In genomic region chr10:73131295-73131694, GRCh38 we compare ENCODE assay signal across 19 cellular contexts. TPM values are rescaled to one million over a fixed set of nuclear protein-coding genes. Genes with fewer than 3 reads are reported as not detected.
A peak's percentile ranks its signal among the peaks of the same experiment; 100 is the strongest.
DNase-seq lines count a peak whose midpoint lies in the region; ATAC-seq and TF ChIP-seq lines count a peak whose summit lies in the region.
"Had no signal": no experiment of that assay in that cellular context is flagged by ENCODE, and none has a peak within 500 bp of the region (broad histone marks: within the 10 kb centered on the region; RNA-seq: fewer than 3 reads in every experiment).

No MANE protein-coding gene starts in this region.

- no peaks in the 10 kb centered on the region for H3K9me3 ChIP-seq in left ventricle myocardium inferior (replicated peaks)
- H3K9me3 ChIP-seq in heart left ventricle = no peaks in the 10 kb centered on the region
- H3K9me3 ChIP-seq: prostate gland had no signal

- WGBS in heart left ventricle, 4 donors = 36 to 64% (median 50%) methylated on average over 2 of the region's 2 CpGs

- ATAC-seq in heart left ventricle = no peak
- ATAC-seq: CD8-positive, alpha-beta T cell; GM12878; natural killer cell had no signal

- POLR2A ChIA-PET in RWPE1 (lab: Yijun Ruan, JAX; ENCODE audit: low non-redundant PET) = interaction anchor here (0.6 kb wide), 1 partner anchor 37 kb away, joined by 5 read pairs; no protein-coding TSS in a partner anchor

- no peak overlapping the region for H3K4me3 ChIP-seq in left ventricle myocardium inferior
- H3K4me3 ChIP-seq in heart left ventricle = no peak overlapping the region
- H3K4me3 ChIP-seq: GM12878, prostate gland had no signal

- H3K36me3 ChIP-seq in left ventricle myocardium inferior (peaks cover 94% of the 10 kb centered on the region), heart left ventricle (peaks cover 0 to 100% (median 94%) of the 10 kb centered on the region in 9 donors)

- no peaks in the 10 kb centered on the region for H3K27me3 ChIP-seq in left ventricle myocardium inferior (ENCODE audit: low read depth)
- no peaks in the 10 kb centered on the region for H3K27me3 ChIP-seq in heart left ventricle

- CTCF ChIA-PET in RWPE1 (lab: Yijun Ruan, JAX) = interaction anchor here (0.6 kb wide), 1 partner anchor 167 kb away, joined by 3 read pairs; no protein-coding TSS in a partner anchor

- H3K27ac ChIP-seq in left ventricle myocardium inferior (replicated peaks) = peak overlapping the region; percentile 1
- H3K27ac ChIP-seq in heart left ventricle = no peak overlapping the region
- H3K27ac ChIP-seq in RWPE1 = no peak overlapping the region
- H3K27ac ChIP-seq: prostate gland, WERI-Rb-1 had no signal

- no peak for TF ChIP-seq POLR2A in heart left ventricle (IDR thresholded peaks at IDR 0.05)

- DNase-seq in left ventricle myocardium inferior (no peak), heart left ventricle (no peak), RWPE1 (ENCODE audit: low spot score) (peak; percentile 44), fibroblast of gingiva (ENCODE audit: low read depth) (peak; percentile 3), OCI-M2 (lab: John Stamatoyannopoulos, UW; ENCODE audit: unreplicated experiment) (no peak), T-helper 1 cell (no peak), SKM-1 (lab: John Stamatoyannopoulos, UW; ENCODE audit: unreplicated experiment) (no peak), mucosa of gallbladder (ENCODE audit: low spot score) (no peak)
- DNase-seq: CD8-positive, alpha-beta T cell; endodermal cell; H7; Kasumi-1; natural killer cell; NCI-H187 treated with DMSO at 0.1 percent for 48 hours; NCI-H524 treated with DMSO at 0.1 percent for 48 hours; OCI-M1; WERI-Rb-1 had no signal

- intact Hi-C loops in left ventricle myocardium inferior (cut with micrococcal nuclease) = no loop called here
- intact Hi-C loops in heart left ventricle (cut with DNase I) = loop anchor here in 1 of 10 donors (5.0 kb wide), 1 partner anchor 79 kb away; no protein-coding TSS in a partner anchor

- no peak for TF ChIP-seq CTCF in left ventricle myocardium inferior (IDR thresholded peaks at IDR 0.05; ENCODE audit: borderline replicate concordance)
- no peak for TF ChIP-seq CTCF in heart left ventricle (IDR thresholded peaks at IDR 0.05)
- TF ChIP-seq CTCF in RWPE1 (conservative IDR thresholded peaks at IDR 0.05; ENCODE audit: low read depth) = no peak

- peaks cover 12% of the 10 kb centered on the region for H3K4me1 ChIP-seq in left ventricle myocardium inferior
- H3K4me1 ChIP-seq in heart left ventricle = no peaks in the 10 kb centered on the region
- H3K4me1 ChIP-seq: prostate gland had no signal

RNA-seq across cellular contexts. Expression of gene NUDT13, which starts 21.0 kb away (rescaled TPM):
- total RNA-seq in left ventricle myocardium inferior = 5.6 TPM
- total RNA-seq in heart left ventricle = 1 to 10 TPM; 2.1 to 5.7 (median 3.2) TPM
- 1 to 10 TPM; 1.8 to 5.8 TPM for polyA plus RNA-seq in heart left ventricle
- 2.7 TPM for total RNA-seq in mucosa of gallbladder

RNA-seq across cellular contexts. Expression of gene P4HA1, which starts 34.6 kb away (rescaled TPM):
- total RNA-seq in left ventricle myocardium inferior = 97.1 TPM
- total RNA-seq in heart left ventricle = 10 to 100 TPM; 44.5 to 71.7 (median 54.2) TPM
- polyA plus RNA-seq in heart left ventricle = 10 to 100 TPM; 18.0 to 33.6 TPM
- 67.5 TPM for total RNA-seq in mucosa of gallbladder

RNA-seq across cellular contexts. Expression of gene ECD, which starts 36.5 kb away (rescaled TPM):
- total RNA-seq in left ventricle myocardium inferior (15.8 TPM), heart left ventricle (10 to 100 TPM; 13.3 to 21.9 (median 18.4) TPM), mucosa of gallbladder (22.1 TPM)
- 1 to 10 TPM; 7.5 to 9.3 TPM for polyA plus RNA-seq in heart left ventricle

RNA-seq across cellular contexts. Expression of gene FAM149B1, which starts 36.6 kb away (rescaled TPM):
- 14.0 TPM for total RNA-seq in left ventricle myocardium inferior
- 10 to 100 TPM in 8 of 9 donors, 1 to 10 TPM in 1; 9.9 to 21.8 (median 17.8) TPM for total RNA-seq in heart left ventricle
- 10 to 100 TPM in 1 of 2 donors, 1 to 10 TPM in 1; 7.8 to 18.2 TPM for polyA plus RNA-seq in heart left ventricle
- 27.9 TPM for total RNA-seq in mucosa of gallbladder

Comparison
In these comparisons a context has a peak if more than half of its experiments do, and no peak if none do; other contexts are left out.
1. DNase-seq: peak in RWPE1 (single experiment) and fibroblast of gingiva (single experiment); none in left ventricle myocardium inferior (single experiment), heart left ventricle (0 of 5), OCI-M2 (single experiment), T-helper 1 cell (0 of 5), SKM-1 (single experiment) and mucosa of gallbladder (single experiment).